Comparison of ENCODE assay signal across 2 cellular contexts in genomic region chr11:67680701-67681472, GRCh38.
TF ChIP-seq lines count a peak whose summit lies in the region.

No MANE protein-coding gene starts in this region.

TF ChIP-seq in IMR-90, 13 proteins besides CTCF, POLR2A, EP300 and RAD21:
- TF ChIP-seq FOS (IDR thresholded peaks at IDR 0.05; ENCODE audit: low read depth, low read length) (no peak), USF2 (IDR thresholded peaks at IDR 0.05; ENCODE audit: low read depth, low read length) (no peak), CEBPB (IDR thresholded peaks at IDR 0.05; ENCODE audit: low read depth, low read length) (no peak), MAZ (IDR thresholded peaks at IDR 0.05; ENCODE audit: borderline replicate concordance, low read depth, low read length) (no peak), RCOR1 (IDR thresholded peaks at IDR 0.05; ENCODE audit: insufficient replicate concordance, low read length) (no peak), CHD1 (IDR thresholded peaks at IDR 0.05; ENCODE audit: low read depth, low read length) (no peak), BHLHE40 (IDR thresholded peaks at IDR 0.05; ENCODE audit: low read depth, low read length) (no peak), MAFK (IDR thresholded peaks at IDR 0.05; ENCODE audit: low read depth, low read length) (no peak), SMC3 (IDR thresholded peaks at IDR 0.05; ENCODE audit: low read depth, low read length) (no peak), NFE2L2 (IDR thresholded peaks at IDR 0.05; ENCODE audit: low read depth, low read length) (no peak)
- TF ChIP-seq, protein P1, sequence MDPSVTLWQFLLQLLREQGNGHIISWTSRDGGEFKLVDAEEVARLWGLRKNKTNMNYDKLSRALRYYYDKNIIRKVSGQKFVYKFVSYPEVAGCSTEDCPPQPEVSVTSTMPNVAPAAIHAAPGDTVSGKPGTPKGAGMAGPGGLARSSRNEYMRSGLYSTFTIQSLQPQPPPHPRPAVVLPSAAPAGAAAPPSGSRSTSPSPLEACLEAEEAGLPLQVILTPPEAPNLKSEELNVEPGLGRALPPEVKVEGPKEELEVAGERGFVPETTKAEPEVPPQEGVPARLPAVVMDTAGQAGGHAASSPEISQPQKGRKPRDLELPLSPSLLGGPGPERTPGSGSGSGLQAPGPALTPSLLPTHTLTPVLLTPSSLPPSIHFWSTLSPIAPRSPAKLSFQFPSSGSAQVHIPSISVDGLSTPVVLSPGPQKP (IDR thresholded peaks at IDR 0.05; ENCODE audit: borderline replicate concordance, low read depth, low read length) = no peak

TF ChIP-seq in H1, 55 proteins besides CTCF, POLR2A, EP300 and RAD21:
- no peak for TF ChIP-seq RNF2 (IDR thresholded peaks at IDR 0.05; ENCODE audit: borderline replicate concordance, low read depth, low read length, missing control alignments, poor library complexity, severe bottlenecking)
- TF ChIP-seq KDM1A (IDR thresholded peaks at IDR 0.05; ENCODE audit: borderline replicate concordance, low read length) = no peak
- TF ChIP-seq TEAD4 (IDR thresholded peaks at IDR 0.05; ENCODE audit: low read depth, low read length) = no peak
- TF ChIP-seq CTBP2 (IDR thresholded peaks at IDR 0.05; ENCODE audit: borderline replicate concordance, insufficient read depth, insufficient read length, low read length) = no peak
- no peak for TF ChIP-seq NRF1 (IDR thresholded peaks at IDR 0.05; ENCODE audit: low read depth, low read length)
- no peak for TF ChIP-seq TBP (IDR thresholded peaks at IDR 0.05; ENCODE audit: low read depth, low read length)
- TF ChIP-seq SP4 (IDR thresholded peaks at IDR 0.05; ENCODE audit: low read length) = no peak
- TF ChIP-seq POLR2AphosphoS5 (IDR thresholded peaks at IDR 0.05; ENCODE audit: low read depth, low read length) = no peak
- TF ChIP-seq CHD1 (IDR thresholded peaks at IDR 0.05; ENCODE audit: low read depth, low read length) = no peak
- no peak for TF ChIP-seq YY1 (IDR thresholded peaks at IDR 0.05; ENCODE audit: low read depth, low read length)
- no peak for TF ChIP-seq CREB1 (IDR thresholded peaks at IDR 0.05)
- TF ChIP-seq ASH2L (IDR thresholded peaks at IDR 0.05; ENCODE audit: low read length) = no peak
- no peak for TF ChIP-seq CBX5 (IDR thresholded peaks at IDR 0.05; ENCODE audit: low read depth, low read length)
- no peak for TF ChIP-seq POU5F1 (IDR thresholded peaks at IDR 0.05; ENCODE audit: low read depth, low read length)
- no peak for TF ChIP-seq TAF1 (IDR thresholded peaks at IDR 0.05; ENCODE audit: low read depth, low read length)
